Comparison of ENCODE assay signal across 1 cellular context in the genomic region with DNA sequence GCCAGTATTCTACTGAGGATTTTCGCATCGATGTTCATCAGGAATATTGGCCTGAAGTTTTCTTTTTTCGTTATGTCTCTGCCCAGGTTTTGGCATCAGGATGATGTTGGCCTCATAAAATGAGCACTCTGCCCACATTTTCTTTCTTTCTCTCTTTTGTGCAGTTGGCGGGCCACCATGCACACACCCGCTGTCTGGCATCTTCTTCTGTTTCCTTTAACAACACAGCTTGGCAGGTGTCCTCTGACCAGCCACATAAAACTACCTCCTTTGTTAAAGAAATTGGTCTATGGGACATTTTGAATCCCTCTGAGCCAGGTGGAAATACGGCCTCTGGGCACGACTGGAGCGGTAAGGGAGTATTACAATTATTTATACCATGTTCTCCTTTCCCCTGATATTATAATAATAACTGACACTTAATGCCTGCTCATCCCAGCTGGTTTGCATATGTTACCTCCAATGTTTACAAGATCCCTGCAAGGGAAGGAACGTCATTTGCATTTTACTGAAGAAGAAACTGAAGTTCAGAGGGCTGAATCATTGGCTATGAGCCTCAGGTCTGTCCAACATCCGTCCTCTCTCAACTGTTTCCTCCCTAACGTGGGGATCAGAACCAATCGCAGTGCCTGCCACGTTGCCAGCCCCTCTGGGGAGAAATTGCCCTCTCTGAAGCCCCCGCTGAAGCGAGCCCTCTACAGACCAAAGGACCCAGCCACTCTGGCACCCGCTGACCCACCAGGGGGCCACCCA.
TF ChIP-seq lines count a peak whose summit lies in the region.

No MANE protein-coding gene starts in this region.

TF ChIP-seq in GM23338, 12 proteins besides CTCF, POLR2A, EP300 and RAD21 (continued from another document):
- TF ChIP-seq, protein P1, sequence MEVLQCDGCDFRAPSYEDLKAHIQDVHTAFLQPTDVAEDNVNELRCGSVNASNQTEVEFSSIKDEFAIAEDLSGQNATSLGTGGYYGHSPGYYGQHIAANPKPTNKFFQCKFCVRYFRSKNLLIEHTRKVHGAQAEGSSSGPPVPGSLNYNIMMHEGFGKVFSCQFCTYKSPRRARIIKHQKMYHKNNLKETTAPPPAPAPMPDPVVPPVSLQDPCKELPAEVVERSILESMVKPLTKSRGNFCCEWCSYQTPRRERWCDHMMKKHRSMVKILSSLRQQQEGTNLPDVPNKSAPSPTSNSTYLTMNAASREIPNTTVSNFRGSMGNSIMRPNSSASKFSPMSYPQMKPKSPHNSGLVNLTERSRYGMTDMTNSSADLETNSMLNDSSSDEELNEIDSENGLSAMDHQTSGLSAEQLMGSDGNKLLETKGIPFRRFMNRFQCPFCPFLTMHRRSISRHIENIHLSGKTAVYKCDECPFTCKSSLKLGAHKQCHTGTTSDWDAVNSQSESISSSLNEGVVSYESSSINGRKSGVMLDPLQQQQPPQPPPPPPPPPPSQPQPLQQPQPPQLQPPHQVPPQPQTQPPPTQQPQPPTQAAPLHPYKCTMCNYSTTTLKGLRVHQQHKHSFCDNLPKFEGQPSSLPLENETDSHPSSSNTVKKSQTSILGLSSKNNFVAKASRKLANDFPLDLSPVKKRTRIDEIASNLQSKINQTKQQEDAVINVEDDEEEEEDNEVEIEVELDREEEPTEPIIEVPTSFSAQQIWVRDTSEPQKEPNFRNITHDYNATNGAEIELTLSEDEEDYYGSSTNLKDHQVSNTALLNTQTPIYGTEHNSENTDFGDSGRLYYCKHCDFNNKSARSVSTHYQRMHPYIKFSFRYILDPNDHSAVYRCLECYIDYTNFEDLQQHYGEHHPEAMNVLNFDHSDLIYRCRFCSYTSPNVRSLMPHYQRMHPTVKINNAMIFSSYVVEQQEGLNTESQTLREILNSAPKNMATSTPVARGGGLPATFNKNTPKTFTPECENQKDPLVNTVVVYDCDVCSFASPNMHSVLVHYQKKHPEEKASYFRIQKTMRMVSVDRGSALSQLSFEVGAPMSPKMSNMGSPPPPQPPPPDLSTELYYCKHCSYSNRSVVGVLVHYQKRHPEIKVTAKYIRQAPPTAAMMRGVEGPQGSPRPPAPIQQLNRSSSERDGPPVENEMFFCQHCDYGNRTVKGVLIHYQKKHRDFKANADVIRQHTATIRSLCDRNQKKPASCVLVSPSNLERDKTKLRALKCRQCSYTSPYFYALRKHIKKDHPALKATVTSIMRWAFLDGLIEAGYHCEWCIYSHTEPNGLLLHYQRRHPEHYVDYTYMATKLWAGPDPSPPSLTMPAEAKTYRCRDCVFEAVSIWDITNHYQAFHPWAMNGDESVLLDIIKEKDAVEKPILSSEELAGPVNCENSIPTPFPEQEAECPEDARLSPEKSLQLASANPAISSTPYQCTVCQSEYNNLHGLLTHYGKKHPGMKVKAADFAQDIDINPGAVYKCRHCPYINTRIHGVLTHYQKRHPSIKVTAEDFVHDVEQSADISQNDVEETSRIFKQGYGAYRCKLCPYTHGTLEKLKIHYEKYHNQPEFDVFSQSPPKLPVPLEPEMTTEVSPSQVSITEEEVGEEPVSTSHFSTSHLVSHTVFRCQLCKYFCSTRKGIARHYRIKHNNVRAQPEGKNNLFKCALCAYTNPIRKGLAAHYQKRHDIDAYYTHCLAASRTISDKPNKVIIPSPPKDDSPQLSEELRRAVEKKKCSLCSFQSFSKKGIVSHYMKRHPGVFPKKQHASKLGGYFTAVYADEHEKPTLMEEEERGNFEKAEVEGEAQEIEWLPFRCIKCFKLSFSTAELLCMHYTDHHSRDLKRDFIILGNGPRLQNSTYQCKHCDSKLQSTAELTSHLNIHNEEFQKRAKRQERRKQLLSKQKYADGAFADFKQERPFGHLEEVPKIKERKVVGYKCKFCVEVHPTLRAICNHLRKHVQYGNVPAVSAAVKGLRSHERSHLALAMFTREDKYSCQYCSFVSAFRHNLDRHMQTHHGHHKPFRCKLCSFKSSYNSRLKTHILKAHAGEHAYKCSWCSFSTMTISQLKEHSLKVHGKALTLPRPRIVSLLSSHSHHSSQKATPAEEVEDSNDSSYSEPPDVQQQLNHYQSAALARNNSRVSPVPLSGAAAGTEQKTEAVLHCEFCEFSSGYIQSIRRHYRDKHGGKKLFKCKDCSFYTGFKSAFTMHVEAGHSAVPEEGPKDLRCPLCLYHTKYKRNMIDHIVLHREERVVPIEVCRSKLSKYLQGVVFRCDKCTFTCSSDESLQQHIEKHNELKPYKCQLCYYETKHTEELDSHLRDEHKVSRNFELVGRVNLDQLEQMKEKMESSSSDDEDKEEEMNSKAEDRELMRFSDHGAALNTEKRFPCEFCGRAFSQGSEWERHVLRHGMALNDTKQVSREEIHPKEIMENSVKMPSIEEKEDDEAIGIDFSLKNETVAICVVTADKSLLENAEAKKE (CRISPR knock-in tag; IDR thresholded peaks at IDR 0.05) = no peak
- TF ChIP-seq JUNB (IDR thresholded peaks at IDR 0.05; ENCODE audit: unreplicated experiment) (no peak), CREB1 (CRISPR knock-in tag; IDR thresholded peaks at IDR 0.05; ENCODE audit: low read depth) (no peak), EZH2 (IDR thresholded peaks at IDR 0.05; ENCODE audit: low read depth, unreplicated experiment) (no peak), EZH2phosphoT487 (IDR thresholded peaks at IDR 0.05; ENCODE audit: unreplicated experiment) (no peak), ZNF114 (CRISPR knock-in tag; IDR thresholded peaks at IDR 0.05) (no peak), NANOG (IDR thresholded peaks at IDR 0.05; ENCODE audit: borderline replicate concordance) (no peak), ZNF331 (CRISPR knock-in tag; IDR thresholded peaks at IDR 0.05; ENCODE audit: low read depth) (no peak)
- TF ChIP-seq, protein P2, sequence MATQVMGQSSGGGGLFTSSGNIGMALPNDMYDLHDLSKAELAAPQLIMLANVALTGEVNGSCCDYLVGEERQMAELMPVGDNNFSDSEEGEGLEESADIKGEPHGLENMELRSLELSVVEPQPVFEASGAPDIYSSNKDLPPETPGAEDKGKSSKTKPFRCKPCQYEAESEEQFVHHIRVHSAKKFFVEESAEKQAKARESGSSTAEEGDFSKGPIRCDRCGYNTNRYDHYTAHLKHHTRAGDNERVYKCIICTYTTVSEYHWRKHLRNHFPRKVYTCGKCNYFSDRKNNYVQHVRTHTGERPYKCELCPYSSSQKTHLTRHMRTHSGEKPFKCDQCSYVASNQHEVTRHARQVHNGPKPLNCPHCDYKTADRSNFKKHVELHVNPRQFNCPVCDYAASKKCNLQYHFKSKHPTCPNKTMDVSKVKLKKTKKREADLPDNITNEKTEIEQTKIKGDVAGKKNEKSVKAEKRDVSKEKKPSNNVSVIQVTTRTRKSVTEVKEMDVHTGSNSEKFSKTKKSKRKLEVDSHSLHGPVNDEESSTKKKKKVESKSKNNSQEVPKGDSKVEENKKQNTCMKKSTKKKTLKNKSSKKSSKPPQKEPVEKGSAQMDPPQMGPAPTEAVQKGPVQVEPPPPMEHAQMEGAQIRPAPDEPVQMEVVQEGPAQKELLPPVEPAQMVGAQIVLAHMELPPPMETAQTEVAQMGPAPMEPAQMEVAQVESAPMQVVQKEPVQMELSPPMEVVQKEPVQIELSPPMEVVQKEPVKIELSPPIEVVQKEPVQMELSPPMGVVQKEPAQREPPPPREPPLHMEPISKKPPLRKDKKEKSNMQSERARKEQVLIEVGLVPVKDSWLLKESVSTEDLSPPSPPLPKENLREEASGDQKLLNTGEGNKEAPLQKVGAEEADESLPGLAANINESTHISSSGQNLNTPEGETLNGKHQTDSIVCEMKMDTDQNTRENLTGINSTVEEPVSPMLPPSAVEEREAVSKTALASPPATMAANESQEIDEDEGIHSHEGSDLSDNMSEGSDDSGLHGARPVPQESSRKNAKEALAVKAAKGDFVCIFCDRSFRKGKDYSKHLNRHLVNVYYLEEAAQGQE (IDR thresholded peaks at IDR 0.05; ENCODE audit: unreplicated experiment) = no peak
- TF ChIP-seq, protein P3, sequence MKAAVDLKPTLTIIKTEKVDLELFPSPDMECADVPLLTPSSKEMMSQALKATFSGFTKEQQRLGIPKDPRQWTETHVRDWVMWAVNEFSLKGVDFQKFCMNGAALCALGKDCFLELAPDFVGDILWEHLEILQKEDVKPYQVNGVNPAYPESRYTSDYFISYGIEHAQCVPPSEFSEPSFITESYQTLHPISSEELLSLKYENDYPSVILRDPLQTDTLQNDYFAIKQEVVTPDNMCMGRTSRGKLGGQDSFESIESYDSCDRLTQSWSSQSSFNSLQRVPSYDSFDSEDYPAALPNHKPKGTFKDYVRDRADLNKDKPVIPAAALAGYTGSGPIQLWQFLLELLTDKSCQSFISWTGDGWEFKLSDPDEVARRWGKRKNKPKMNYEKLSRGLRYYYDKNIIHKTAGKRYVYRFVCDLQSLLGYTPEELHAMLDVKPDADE (IDR thresholded peaks at IDR 0.05) = no peak
TF ChIP-seq in GM23338: peak in this region for 0.
